ENCODE assay signal across 8 cellular contexts in genomic region chr5:36688722-36689121, GRCh38.
A peak's percentile ranks its signal among the peaks of the same experiment; 100 is the strongest.
DNase-seq lines count a peak whose midpoint lies in the region; ATAC-seq and TF ChIP-seq lines count a peak whose summit lies in the region.

No MANE protein-coding gene starts in this region.

- intact Hi-C loops in posterior vena cava (cut with DNase I): no loop called here

- H3K36me3 Mint-ChIP-seq in nephron progenitor cell (ENCODE audit: low read depth): no peaks in the 10 kb centered on the region
- no peaks in the 10 kb centered on the region for H3K36me3 Mint-ChIP-seq in activated CD4-positive, alpha-beta memory T cell treated with anti-CD3 and anti-CD28 coated beads, Interleukin-2, amount 10 ng/mL, durations not matched to agents 7 days and 5 days (ENCODE audit: low read depth)

- peaks cover 21% of the 10 kb centered on the region for H3K27me3 Mint-ChIP-seq in nephron progenitor cell (ENCODE audit: low read depth, poor library complexity)
- H3K27me3 Mint-ChIP-seq in activated CD4-positive, alpha-beta memory T cell treated with anti-CD3 and anti-CD28 coated beads, Interleukin-2, amount 10 ng/mL, durations not matched to agents 7 days and 5 days: peaks cover 27% of the 10 kb centered on the region

- DNase-seq in NCI-H748 (lab: John Stamatoyannopoulos, UW; ENCODE audit: unreplicated experiment) (peak; percentile 39), NCI-H748 treated with DMSO at 0.1 percent for 48 hours (lab: John Stamatoyannopoulos, UW) (no peak), Kasumi-1 (lab: John Stamatoyannopoulos, UW) (peak; percentile 55 to 58), amniotic epithelial cell (ENCODE audit: low read depth) (peak; percentile 10), nephron progenitor cell (no peak), posterior vena cava (ENCODE audit: low spot score) (no peak)
- DNase-seq in activated CD4-positive, alpha-beta memory T cell treated with anti-CD3 and anti-CD28 coated beads, Interleukin-2, amount 10 ng/mL, durations not matched to agents 7 days and 5 days: no peak

- ATAC-seq in HG03139 (IDR thresholded peaks at IDR 0.05; ENCODE audit: unreplicated experiment): no peak

- no peaks in the 10 kb centered on the region for H3K9me3 Mint-ChIP-seq in nephron progenitor cell
- H3K9me3 Mint-ChIP-seq in activated CD4-positive, alpha-beta memory T cell treated with anti-CD3 and anti-CD28 coated beads, Interleukin-2, amount 10 ng/mL, durations not matched to agents 7 days and 5 days: no peaks in the 10 kb centered on the region

- H3K4me3 Mint-ChIP-seq in nephron progenitor cell: peak overlapping the region; percentile 56
- no peak overlapping the region for H3K4me3 Mint-ChIP-seq in activated CD4-positive, alpha-beta memory T cell treated with anti-CD3 and anti-CD28 coated beads, Interleukin-2, amount 10 ng/mL, durations not matched to agents 7 days and 5 days

- TF ChIP-seq CTCF in nephron progenitor cell (IDR thresholded peaks at IDR 0.05): peak; percentile 28

- POLR2A ChIA-PET in activated CD4-positive, alpha-beta memory T cell treated with anti-CD3 and anti-CD28 coated beads, Interleukin-2, amount 10 ng/mL, durations not matched to agents 7 days and 5 days (lab: Charles Lee): interaction anchor here (0.6 kb wide), 1 partner anchor 921 kb away, joined by 3 read pairs; no protein-coding TSS in a partner anchor

- peaks cover 36% of the 10 kb centered on the region for H3K4me1 Mint-ChIP-seq in nephron progenitor cell
- H3K4me1 Mint-ChIP-seq in activated CD4-positive, alpha-beta memory T cell treated with anti-CD3 and anti-CD28 coated beads, Interleukin-2, amount 10 ng/mL, durations not matched to agents 7 days and 5 days: peaks cover 10% of the 10 kb centered on the region

- CTCF ChIA-PET in activated CD4-positive, alpha-beta memory T cell treated with anti-CD3 and anti-CD28 coated beads, Interleukin-2, amount 10 ng/mL, durations not matched to agents 7 days and 5 days (lab: Charles Lee): interaction anchor here (1.4 kb wide), 1 partner anchor 11 kb away, joined by 4 read pairs; no protein-coding TSS in a partner anchor

- H3K27ac Mint-ChIP-seq in nephron progenitor cell: no peak overlapping the region
- no peak overlapping the region for H3K27ac Mint-ChIP-seq in activated CD4-positive, alpha-beta memory T cell treated with anti-CD3 and anti-CD28 coated beads, Interleukin-2, amount 10 ng/mL, durations not matched to agents 7 days and 5 days

Comparison
In these comparisons a context has a peak if more than half of its experiments do, and no peak if none do; other contexts are left out.
1. DNase-seq: peak in NCI-H748 (single experiment), Kasumi-1 (2 of 2) and amniotic epithelial cell (single experiment); none in NCI-H748 treated with DMSO at 0.1 percent for 48 hours (single experiment), nephron progenitor cell (single experiment), posterior vena cava (single experiment) and activated CD4-positive, alpha-beta memory T cell treated with anti-CD3 and anti-CD28 coated beads, Interleukin-2, amount 10 ng/mL, durations not matched to agents 7 days and 5 days (single experiment).